In the genomic region with DNA sequence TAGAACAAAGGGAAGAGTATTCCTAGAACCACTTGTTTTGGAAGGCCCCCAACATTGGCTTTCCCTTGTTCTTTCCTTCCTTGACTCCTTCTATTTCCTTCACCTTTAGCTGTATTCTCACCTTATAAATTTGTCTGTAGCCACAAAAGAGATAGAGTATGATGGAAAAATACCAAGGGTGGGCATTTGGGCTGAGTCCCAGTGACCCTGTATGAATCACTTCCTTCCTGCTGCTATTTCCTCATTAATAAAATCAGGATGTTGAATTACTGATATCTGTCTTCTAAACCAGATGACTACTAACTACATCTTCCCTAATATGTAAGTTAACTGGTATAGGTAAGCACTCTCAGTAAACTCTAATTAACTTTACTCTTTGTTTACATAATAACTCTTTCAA, we compare ENCODE assay signal across 21 cellular contexts. TPM values are rescaled to one million over a fixed set of nuclear protein-coding genes. Genes with fewer than 3 reads are reported as not detected.
DNase-seq lines count a peak whose midpoint lies in the region; ATAC-seq, FAIRE-seq and TF ChIP-seq lines count a peak whose summit lies in the region.
"Had no signal": no experiment of that assay in that cellular context is flagged by ENCODE, and none has a peak within 500 bp of the region (broad histone marks: within the 10 kb centered on the region; RNA-seq: fewer than 3 reads in every experiment).

No MANE protein-coding gene starts in this region.

- H3K4me1 ChIP-seq in endothelial cell of umbilical vein (ENCODE audit: control insufficient read depth, extremely low read depth, insufficient read depth, low read length) (peaks cover 13% of the 10 kb centered on the region), trophoblast cell (ENCODE audit: control insufficient read depth in 1 of 2, insufficient read depth in 2 of 2, low read length in 2 of 2) (peaks cover 0 to 4% of the 10 kb centered on the region in 2 experiments), left ventricle myocardium inferior (peaks cover 41% of the 10 kb centered on the region)
- H3K4me1 ChIP-seq: BLaER1, HAP-1 had no signal

- H3K23ac ChIP-seq in trophoblast cell (ENCODE audit: low read length) = no peak overlapping the region

- intact Hi-C loops in endothelial cell of umbilical vein (cut with micrococcal nuclease) (no loop called here), left ventricle myocardium inferior (cut with micrococcal nuclease) (no loop called here)

- no peaks in the 10 kb centered on the region for H3K79me1 ChIP-seq in trophoblast cell (ENCODE audit: low read length)

- no peak overlapping the region for H3K14ac ChIP-seq in trophoblast cell (ENCODE audit: low read length)

- no peaks in the 10 kb centered on the region for H3K79me2 ChIP-seq in endothelial cell of umbilical vein (ENCODE audit: control insufficient read depth, insufficient read depth, low read length)
- no peaks in the 10 kb centered on the region for H3K79me2 ChIP-seq in trophoblast cell (ENCODE audit: control insufficient read depth, insufficient read depth, low read length, poor library complexity)

- peak; percentile 40 for FAIRE-seq in endothelial cell of umbilical vein (lab: Jason Lieb, UNC)

- H3K9me1 ChIP-seq in endothelial cell of umbilical vein (replicated peaks; ENCODE audit: control insufficient read depth, extremely low read depth, insufficient read depth, low read length) = no peaks in the 10 kb centered on the region

- H3K4ac ChIP-seq in trophoblast cell (ENCODE audit: low read depth, low read length) = no peak overlapping the region

- H3K9me3 ChIP-seq in endothelial cell of umbilical vein (replicated peaks; ENCODE audit: control insufficient read depth, insufficient read depth, low read length) = no peaks in the 10 kb centered on the region
- H3K9me3 ChIP-seq in trophoblast cell (ENCODE audit: insufficient read depth, low read depth, low read length) = no peaks in the 10 kb centered on the region
- no peaks in the 10 kb centered on the region for H3K9me3 ChIP-seq in left ventricle myocardium inferior (replicated peaks)
- H3K9me3 ChIP-seq: BLaER1, HAP-1 had no signal

- H3K27me3 ChIP-seq in endothelial cell of umbilical vein (ENCODE audit: control insufficient read depth in 2 of 2, insufficient read depth in 2 of 2, low read length in 2 of 2) (no peaks in the 10 kb centered on the region), trophoblast cell (ENCODE audit: insufficient read depth, low read length) (no peaks in the 10 kb centered on the region), left ventricle myocardium inferior (ENCODE audit: low read depth) (no peaks in the 10 kb centered on the region)
- H3K27me3 ChIP-seq: BLaER1 had no signal

- dilution Hi-C loops in endothelial cell of umbilical vein (cut with MboI; ENCODE audit: extremely low pct_ligation_motif_present, low sequenced_read_pairs) = no loop called here

- no peak overlapping the region for H4K8ac ChIP-seq in trophoblast cell (ENCODE audit: low read depth, low read length)

- H3K4me3 ChIP-seq in endothelial cell of umbilical vein (replicated peaks in 1 of 3; ENCODE audit: insufficient read depth in 1 of 3, low read depth in 1 of 3, low read length in 3 of 3) (no peak overlapping the region), trophoblast cell (ENCODE audit: low read depth, low read length) (no peak overlapping the region), left ventricle myocardium inferior (no peak overlapping the region)
- H3K4me3 ChIP-seq: BLaER1, HAP-1 had no signal

- no peaks in the 10 kb centered on the region for H4K20me1 ChIP-seq in endothelial cell of umbilical vein (replicated peaks; ENCODE audit: control insufficient read depth, extremely low read depth, insufficient read depth, low read length)
- H4K20me1 ChIP-seq: BLaER1 had no signal

- no peaks in the 10 kb centered on the region for H3K36me3 ChIP-seq in endothelial cell of umbilical vein (ENCODE audit: control insufficient read depth in 2 of 2, extremely low read depth in 1 of 2, insufficient read depth in 2 of 2, low read length in 2 of 2)
- no peaks in the 10 kb centered on the region for H3K36me3 ChIP-seq in trophoblast cell (ENCODE audit: control insufficient read depth in 1 of 2, insufficient read depth in 2 of 2, low read length in 2 of 2)
- H3K36me3 ChIP-seq in left ventricle myocardium inferior = no peaks in the 10 kb centered on the region
- H3K36me3 ChIP-seq: BLaER1, HAP-1 had no signal

- no peak overlapping the region for H2AFZ ChIP-seq in endothelial cell of umbilical vein (ENCODE audit: low read depth, low read length)
- H2AFZ ChIP-seq in trophoblast cell (ENCODE audit: insufficient read depth, low read length, poor library complexity) = no peak overlapping the region

- no peak for TF ChIP-seq CTCF in endothelial cell of umbilical vein (IDR thresholded peaks at IDR 0.05; ENCODE audit: extremely low read depth in 1 of 2, insufficient read depth in 1 of 2, low read depth in 1 of 2, low read length in 2 of 2)
- TF ChIP-seq CTCF in left ventricle myocardium inferior (IDR thresholded peaks at IDR 0.05; ENCODE audit: borderline replicate concordance) = no peak

- no peak overlapping the region for H2BK5ac ChIP-seq in trophoblast cell (ENCODE audit: low read depth, low read length, poor library complexity)

- no peak overlapping the region for H4K12ac ChIP-seq in trophoblast cell (ENCODE audit: low read depth, low read length)

- H2BK12ac ChIP-seq in trophoblast cell (ENCODE audit: low read length) = no peak overlapping the region

- CTCF ChIA-PET in endothelial cell of umbilical vein (lab: Charles Lee) = interaction anchor here (1.0 kb wide), 1 partner anchor 81 kb away, joined by 3 read pairs; no protein-coding TSS in a partner anchor

- no peak overlapping the region for H3K9ac ChIP-seq in endothelial cell of umbilical vein (replicated peaks; ENCODE audit: extremely low read depth, insufficient read depth, low read length)
- H3K9ac ChIP-seq in trophoblast cell (ENCODE audit: low read length) = no peak overlapping the region
- H3K9ac ChIP-seq: BLaER1 had no signal

- H3K27ac ChIP-seq in endothelial cell of umbilical vein (ENCODE audit: insufficient read depth, low read depth, low read length) (no peak overlapping the region), trophoblast cell (ENCODE audit: low read depth, low read length) (no peak overlapping the region), left ventricle myocardium inferior (replicated peaks) (no peak overlapping the region)
- H3K27ac ChIP-seq: BLaER1 had no signal

- H3K18ac ChIP-seq in trophoblast cell (ENCODE audit: low read length) = no peak overlapping the region

- DNase-seq in A172 (ENCODE audit: low spot score) = peak; percentile 31
- peak; percentile 32 for DNase-seq in ELR (ENCODE audit: low read depth)
- DNase-seq in endothelial cell of umbilical vein (ENCODE audit: low read depth, low spot score) = peak; percentile 51
- DNase-seq in trophoblast cell = no peak
- DNase-seq in DMS 273 treated with DMSO at 0.1 percent for 48 hours (lab: John Stamatoyannopoulos, UW) = no peak
- no peak for DNase-seq in left ventricle myocardium inferior
- DNase-seq: 8988T; CD8-positive, alpha-beta memory T cell; DND-41; GDM1; NCI-H1105 treated with DMSO at 0.1 percent for 48 hours; NCI-H1694 treated with DMSO at 0.1 percent for 48 hours; NCI-H2107; NCI-H2227 treated with DMSO at 0.1 percent for 48 hours; NCI-H524; RPMI8226; SIG-M5 had no signal

- no TSS peak for BruUV-seq in endothelial cell of umbilical vein (replicated peaks; lab: Mats Ljungman, UMichigan)

- H2BK120ac ChIP-seq in trophoblast cell (ENCODE audit: insufficient read depth, low read length, poor library complexity) = no peak overlapping the region

- no peak for ATAC-seq in SK-N-SH treated with all-trans-retinoic acid at 6 μM for 48 hours
- ATAC-seq in HG02678 (IDR thresholded peaks at IDR 0.05; ENCODE audit: unreplicated experiment) = no peak

- POLR2A ChIA-PET in endothelial cell of umbilical vein (lab: Charles Lee) = no interaction called here

- H2AK5ac ChIP-seq in trophoblast cell (ENCODE audit: low read length) = no peak overlapping the region

- no peak for TF ChIP-seq POLR2A in endothelial cell of umbilical vein (IDR thresholded peaks at IDR 0.05; ENCODE audit: low read depth, low read length)

- H4K91ac ChIP-seq in trophoblast cell (ENCODE audit: low read depth, low read length) = no peak overlapping the region

- peak overlapping the region; percentile 32 for H3K4me2 ChIP-seq in endothelial cell of umbilical vein (ENCODE audit: insufficient read depth, low read length)
- no peak overlapping the region for H3K4me2 ChIP-seq in trophoblast cell (ENCODE audit: low read length)
- H3K4me2 ChIP-seq: BLaER1 had no signal

TF ChIP-seq in SK-N-SH treated with all-trans-retinoic acid at 6 μM for 48 hours, 23 proteins besides CTCF, POLR2A, EP300 and RAD21:
- TF ChIP-seq ISL1 (CRISPR knock-in tag; IDR thresholded peaks at IDR 0.05) (0 out of 2 replicates have a peak, but pooled peaks have one; percentile 6), ZNF8 (CRISPR knock-in tag; IDR thresholded peaks at IDR 0.05) (no peak)
TF ChIP-seq in SK-N-SH treated with all-trans-retinoic acid at 6 μM for 48 hours: peak in this region for 1.

TF ChIP-seq in endothelial cell of umbilical vein, 7 proteins besides CTCF, POLR2A, EP300 and RAD21:
- no peak for TF ChIP-seq POLR2AphosphoS5 (IDR thresholded peaks at IDR 0.05; ENCODE audit: insufficient read depth, low read depth, low read length)
- TF ChIP-seq JUN (IDR thresholded peaks at IDR 0.05; ENCODE audit: borderline replicate concordance, insufficient read depth, insufficient read length, low read depth) = peak; percentile 50
- TF ChIP-seq FOS (IDR thresholded peaks at IDR 0.05; ENCODE audit: borderline replicate concordance, insufficient read depth, low read length) = peak; percentile 57

RNA-seq across cellular contexts. Expression of a gene that starts 55.1 kb away (rescaled TPM):
- total RNA-seq in A172 (2014; rRNA removed; shearing (Covaris generic)) = 35.5 and 38.5 TPM in 2 replicates
- total RNA-seq in endothelial cell of umbilical vein = 3.2 and 4.0 TPM in 2 replicates
- 0.97 and 1.0 TPM in 2 replicates for polyA plus RNA-seq in endothelial cell of umbilical vein
- 1.3 and 1.4 TPM in 2 replicates for polyA plus RNA-seq in endothelial cell of umbilical vein (2011; cell fraction: cytosol; rRNA removed)
- polyA plus RNA-seq in endothelial cell of umbilical vein (2011; cell fraction: nucleus; rRNA removed) = 0.55 and 0.70 TPM in 2 replicates
- 0.49 and 0.56 TPM in 2 replicates for polyA plus RNA-seq in endothelial cell of umbilical vein (2012)
- polyA minus RNA-seq in endothelial cell of umbilical vein = 1.3 and 1.7 TPM in 2 replicates
- polyA minus RNA-seq in endothelial cell of umbilical vein (2011; cell fraction: cytosol; rRNA and poly(A)+ RNA removed) = 1.0 TPM
- polyA minus RNA-seq in endothelial cell of umbilical vein (2011; cell fraction: nucleus; rRNA and poly(A)+ RNA removed) = 1.0 and 1.3 TPM in 2 replicates
- polyA plus RNA-seq in trophoblast cell (2013) = 0.51 and 0.70 TPM in 2 replicates
- total RNA-seq in left ventricle myocardium inferior = 7.4 TPM

Comparison
In these comparisons a context has a peak if more than half of its experiments do, and no peak if none do; other contexts are left out.
1. DNase-seq: peak in A172 (single experiment), ELR (single experiment) and endothelial cell of umbilical vein (single experiment); none in trophoblast cell (0 of 2), DMS 273 treated with DMSO at 0.1 percent for 48 hours (single experiment) and left ventricle myocardium inferior (single experiment).